ENCODE assay signal across 8 cellular contexts in the genomic region with DNA sequence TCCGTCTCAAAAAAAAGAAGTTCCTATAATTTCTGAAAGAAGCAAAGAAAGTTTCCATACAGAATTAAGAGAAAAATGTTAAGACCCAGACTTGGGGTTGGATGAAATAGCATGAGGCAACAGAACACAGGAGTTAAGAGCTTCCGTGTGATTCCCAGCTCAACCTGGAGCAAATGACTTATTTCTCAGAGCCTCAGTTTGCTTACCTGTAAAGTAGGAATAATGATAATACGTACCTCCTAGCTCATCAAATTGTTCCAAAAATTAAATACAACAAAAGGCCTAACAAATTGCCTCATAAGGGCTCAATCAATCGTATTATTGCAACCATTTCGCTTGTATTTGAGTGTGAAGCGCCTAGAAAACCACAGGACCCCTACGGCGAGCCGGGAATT. TPM values are rescaled to one million over a fixed set of nuclear protein-coding genes. Genes with fewer than 3 reads are reported as not detected.
DNase-seq lines count a peak whose midpoint lies in the region; ATAC-seq, FAIRE-seq and TF ChIP-seq lines count a peak whose summit lies in the region.

No MANE protein-coding gene starts in this region.

- H3K27ac Mint-ChIP-seq in activated naive CD8-positive, alpha-beta T cell treated with anti-CD3 and anti-CD28 coated beads, Interleukin-2, amount 10 ng/mL, durations not matched to agents 7 days and 5 days: peak overlapping the region; percentile 69

- H3K79me2 ChIP-seq in SK-N-SH (ENCODE audit: insufficient read depth): peaks cover 68% of the 10 kb centered on the region
- H3K79me2 ChIP-seq in keratinocyte (ENCODE audit: control insufficient read depth, insufficient read depth, low read length): peaks cover 39% of the 10 kb centered on the region

- no peak for TF ChIP-seq EP300 in SK-N-SH (IDR thresholded peaks at IDR 0.05; ENCODE audit: borderline replicate concordance in 1 of 2, low read depth in 1 of 2, low read length in 1 of 2)

- H3K27ac ChIP-seq in SK-N-SH (ENCODE audit: low read depth in 2 of 2, low read length in 1 of 2) (peak overlapping the region; percentile 72 to 81; a peak in 3 of 4 replicates), keratinocyte (ENCODE audit: control insufficient read depth, insufficient read depth, low read length) (peak overlapping the region; percentile 87), subcutaneous abdominal adipose tissue (ENCODE audit: low read depth, low read length) (peak overlapping the region; percentile 84)

- TF ChIP-seq CTCF in SK-N-SH (IDR thresholded peaks at IDR 0.05): no peak
- no peak for TF ChIP-seq CTCF in keratinocyte (optimal IDR thresholded peaks at IDR 0.05 in 1 of 3, IDR thresholded peaks at IDR 0.05 in 1 of 3, conservative IDR thresholded peaks at IDR 0.05 in 1 of 3; ENCODE audit: extremely low read depth in 1 of 3, insufficient read depth in 2 of 3, low read length in 3 of 3)

- H3K27me3 Mint-ChIP-seq in activated naive CD8-positive, alpha-beta T cell treated with anti-CD3 and anti-CD28 coated beads, Interleukin-2, amount 10 ng/mL, durations not matched to agents 7 days and 5 days: no peaks in the 10 kb centered on the region

- 8% methylated on average over 9 of the region's 9 CpGs for WGBS in SK-N-SH (ENCODE audit: low lambda C conversion rate)

- no peaks in the 10 kb centered on the region for H3K9me1 ChIP-seq in keratinocyte (ENCODE audit: control insufficient read depth, extremely low read depth, insufficient read depth, low read length)

- H3K9ac ChIP-seq in SK-N-SH: peak overlapping the region; percentile 86
- peak overlapping the region; percentile 93 for H3K9ac ChIP-seq in keratinocyte (ENCODE audit: control insufficient read depth, extremely low read depth, insufficient read depth, low read length)
- peak overlapping the region; percentile 77 to 94 (median 93) for H3K9ac ChIP-seq in subcutaneous abdominal adipose tissue (ENCODE audit: low read length in 5 of 5)

- peak overlapping the region; percentile 96 for H3K4me3 Mint-ChIP-seq in activated naive CD8-positive, alpha-beta T cell treated with anti-CD3 and anti-CD28 coated beads, Interleukin-2, amount 10 ng/mL, durations not matched to agents 7 days and 5 days

- DNase-seq in SK-N-SH (no peak), keratinocyte (ENCODE audit: low read depth, low spot score) (no peak), NCI-H345 (lab: John Stamatoyannopoulos, UW) (no peak), RPMI8226 (no peak)
- DNase-seq in activated naive CD8-positive, alpha-beta T cell treated with anti-CD3 and anti-CD28 coated beads, Interleukin-2, amount 10 ng/mL, durations not matched to agents 7 days and 5 days: no peak

- CTCF ChIA-PET in SK-N-SH (lab: Yijun Ruan, JAX): interaction anchor here (1.0 to 2.2 kb wide), 6 partner anchors 9 to 168 kb away, joined by 3 to 8 read pairs (median 4); a partner anchor contains a TSS

- POLR2A ChIA-PET in SK-N-SH (lab: Yijun Ruan, JAX): interaction anchor here (0.6 to 1.2 kb wide), 5 partner anchors 8 to 216 kb away, joined by 3 to 5 read pairs (median 3); a partner anchor contains a TSS
- POLR2A ChIA-PET in activated naive CD8-positive, alpha-beta T cell treated with anti-CD3 and anti-CD28 coated beads, Interleukin-2, amount 10 ng/mL, durations not matched to agents 7 days and 5 days (lab: Charles Lee): interaction anchor here (1.0 to 2.1 kb wide), 9 partner anchors 9 to 186 kb away, joined by 3 to 23 read pairs (median 11); a partner anchor contains a TSS

- FAIRE-seq in keratinocyte (lab: Jason Lieb, UNC): no peak

- no peaks in the 10 kb centered on the region for H3K9me3 Mint-ChIP-seq in activated naive CD8-positive, alpha-beta T cell treated with anti-CD3 and anti-CD28 coated beads, Interleukin-2, amount 10 ng/mL, durations not matched to agents 7 days and 5 days

- peaks cover 27% of the 10 kb centered on the region for H3F3A ChIP-seq in SK-N-SH (replicated peaks; ENCODE audit: insufficient read depth)

- H3K9me2 ChIP-seq in SK-N-SH: no peaks in the 10 kb centered on the region

- H3K27me3 ChIP-seq in SK-N-SH (ENCODE audit: insufficient read depth) (no peaks in the 10 kb centered on the region), keratinocyte (ENCODE audit: control insufficient read depth, extremely low read depth, insufficient read depth, low read length) (no peaks in the 10 kb centered on the region), subcutaneous abdominal adipose tissue (ENCODE audit: control insufficient read depth in 5 of 5, insufficient read depth in 4 of 5, low read length in 5 of 5) (no peaks in the 10 kb centered on the region)

- H3K4me3 ChIP-seq in SK-N-SH (ENCODE audit: low read depth in 2 of 2, low read length in 1 of 2) (peak overlapping the region; percentile 74 to 94), keratinocyte (ENCODE audit: control insufficient read depth in 2 of 3, extremely low read depth in 1 of 3, insufficient read depth in 2 of 3, low read depth in 1 of 3, low read length in 3 of 3) (peak overlapping the region; percentile 61 to 97 (median 90)), subcutaneous abdominal adipose tissue (ENCODE audit: low read depth in 1 of 5, low read length in 5 of 5) (peak overlapping the region; percentile 84 to 96 (median 94))

- no peak for TF ChIP-seq RAD21 in SK-N-SH (IDR thresholded peaks at IDR 0.05; ENCODE audit: low read length)

- H3K36me3 Mint-ChIP-seq in activated naive CD8-positive, alpha-beta T cell treated with anti-CD3 and anti-CD28 coated beads, Interleukin-2, amount 10 ng/mL, durations not matched to agents 7 days and 5 days: peaks cover 2% of the 10 kb centered on the region

- H3K4me1 ChIP-seq in SK-N-SH (ENCODE audit: control insufficient read depth in 1 of 2, insufficient read depth in 2 of 2, low read depth in 1 of 2, low read length in 1 of 2) (peaks cover 10 to 16% of the 10 kb centered on the region in 2 experiments; a peak in 2 of 4 replicates), keratinocyte (ENCODE audit: control insufficient read depth, extremely low read depth, insufficient read depth, low read length) (peaks cover 23% of the 10 kb centered on the region), subcutaneous abdominal adipose tissue (ENCODE audit: control insufficient read depth in 5 of 5, insufficient read depth in 5 of 5, low read length in 5 of 5) (peaks cover 4 to 30% (median 24%) of the 10 kb centered on the region in 5 donors)

- H3K9me3 ChIP-seq in SK-N-SH (no peaks in the 10 kb centered on the region), keratinocyte (ENCODE audit: control insufficient read depth, low read depth, low read length) (no peaks in the 10 kb centered on the region), subcutaneous abdominal adipose tissue (ENCODE audit: control insufficient read depth in 5 of 5, low read length in 5 of 5) (no peaks in the 10 kb centered on the region)

- H3K4me1 Mint-ChIP-seq in activated naive CD8-positive, alpha-beta T cell treated with anti-CD3 and anti-CD28 coated beads, Interleukin-2, amount 10 ng/mL, durations not matched to agents 7 days and 5 days: peaks cover 15% of the 10 kb centered on the region

- ATAC-seq in SK-N-SH treated with all-trans-retinoic acid at 6 μM for 48 hours (no peak), GM21825 (IDR thresholded peaks at IDR 0.05; ENCODE audit: unreplicated experiment) (no peak)
- no peak for ATAC-seq in activated naive CD8-positive, alpha-beta T cell treated with anti-CD3 and anti-CD28 coated beads, Interleukin-2, amount 10 ng/mL, durations not matched to agents 7 days and 5 days (ENCODE audit: low read depth)

- H3K4me2 ChIP-seq in SK-N-SH (peak overlapping the region; percentile 98), keratinocyte (ENCODE audit: control insufficient read depth, extremely low read depth, insufficient read depth, low read depth, low read length) (peak overlapping the region; percentile 97)

- H4K20me1 ChIP-seq in SK-N-SH (ENCODE audit: insufficient read depth): peaks cover 7% of the 10 kb centered on the region; the same call in 1 of the 2 replicates
- no peaks in the 10 kb centered on the region for H4K20me1 ChIP-seq in keratinocyte (ENCODE audit: control insufficient read depth, extremely low read depth, insufficient read depth, low read length)

- peak overlapping the region; percentile 89 for H2AFZ ChIP-seq in SK-N-SH (ENCODE audit: low read depth)
- peak overlapping the region; percentile 91 for H2AFZ ChIP-seq in keratinocyte (ENCODE audit: control insufficient read depth, low read length)

- H3K36me3 ChIP-seq in SK-N-SH (replicated peaks in 1 of 2; ENCODE audit: control insufficient read depth in 1 of 2, insufficient read depth in 2 of 2, low read length in 1 of 2) (peaks cover 0 to 3% of the 10 kb centered on the region in 2 experiments), keratinocyte (ENCODE audit: control insufficient read depth in 2 of 2, extremely low read depth in 1 of 2, insufficient read depth in 2 of 2, low read length in 2 of 2) (no peaks in the 10 kb centered on the region), subcutaneous abdominal adipose tissue (ENCODE audit: control insufficient read depth in 5 of 5, insufficient read depth in 5 of 5, low read length in 5 of 5) (peaks cover 0 to under 1% (median 0%) of the 10 kb centered on the region in 5 donors)

- dilution Hi-C loops in keratinocyte (cut with MboI; ENCODE audit: extremely low pct_ligation_motif_present, low sequenced_read_pairs): no loop called here

RNA-seq across cellular contexts. Expression of a gene that starts 0.6 kb away (rescaled TPM):
- polyA plus RNA-seq in SK-N-SH (2012; rRNA removed) (23.0 and 29.9 TPM in 2 replicates), keratinocyte (27.3 to 30.8 TPM (median 29.7 TPM) in 3 replicates)
- polyA plus RNA-seq in SK-N-SH (2012; cell fraction: cytosol; rRNA removed): 20.9 and 24.6 TPM in 2 replicates
- 20.5 and 35.5 TPM in 2 replicates for polyA plus RNA-seq in SK-N-SH (2012; cell fraction: nucleus; rRNA removed)
- total RNA-seq in activated naive CD8-positive, alpha-beta T cell treated with anti-CD3 and anti-CD28 coated beads, Interleukin-2, amount 10 ng/mL, durations not matched to agents 7 days and 5 days: 10 to 100 TPM; 23.2 to 25.1 TPM
- polyA plus RNA-seq in keratinocyte (2011; ENCODE audit: low read depth): 11.7 TPM
- polyA plus RNA-seq in keratinocyte (2011; cell fraction: cytosol; rRNA removed): 12.8 and 18.5 TPM in 2 replicates
- 69.0 and 72.5 TPM in 2 replicates for polyA plus RNA-seq in keratinocyte (2011; cell fraction: nucleus; rRNA removed)
- polyA plus RNA-seq in keratinocyte (2012; ENCODE audit: low replicate concordance): 26.6 and 31.8 TPM in 2 replicates
- polyA minus RNA-seq in keratinocyte: 22.3 to 50.2 TPM (median 31.4 TPM) in 3 replicates
- 16.5 TPM for polyA minus RNA-seq in keratinocyte (2011; cell fraction: cytosol; rRNA and poly(A)+ RNA removed)
- 51.2 and 86.3 TPM in 2 replicates for polyA minus RNA-seq in keratinocyte (2011; cell fraction: nucleus; rRNA and poly(A)+ RNA removed)

RNA-seq across cellular contexts. Expression of a gene that starts 10.1 kb away (rescaled TPM):
- 10.2 and 11.0 TPM in 2 replicates for polyA plus RNA-seq in SK-N-SH (2012; rRNA removed)
- 13.1 and 17.9 TPM in 2 replicates for polyA plus RNA-seq in SK-N-SH (2012; cell fraction: cytosol; rRNA removed)
- 19.1 and 20.3 TPM in 2 replicates for polyA plus RNA-seq in SK-N-SH (2012; cell fraction: nucleus; rRNA removed)
- 100 to 1,000 TPM; 191 to 194 TPM for total RNA-seq in activated naive CD8-positive, alpha-beta T cell treated with anti-CD3 and anti-CD28 coated beads, Interleukin-2, amount 10 ng/mL, durations not matched to agents 7 days and 5 days
- polyA plus RNA-seq in keratinocyte: 4.4 to 9.6 TPM (median 6.6 TPM) in 3 replicates
- 126 TPM for polyA plus RNA-seq in keratinocyte (2011; ENCODE audit: low read depth)
- 7.7 and 9.1 TPM in 2 replicates for polyA plus RNA-seq in keratinocyte (2011; cell fraction: cytosol; rRNA removed)
- 10.8 and 11.3 TPM in 2 replicates for polyA plus RNA-seq in keratinocyte (2011; cell fraction: nucleus; rRNA removed)
- polyA plus RNA-seq in keratinocyte (2012; ENCODE audit: low replicate concordance): 9.1 and 10.6 TPM in 2 replicates
- polyA minus RNA-seq in keratinocyte: 6.8 to 17.5 TPM (median 7.5 TPM) in 3 replicates
- polyA minus RNA-seq in keratinocyte (2011; cell fraction: cytosol; rRNA and poly(A)+ RNA removed): 10.2 TPM
- polyA minus RNA-seq in keratinocyte (2011; cell fraction: nucleus; rRNA and poly(A)+ RNA removed): 4.9 and 16.1 TPM in 2 replicates
